In the genomic region with DNA sequence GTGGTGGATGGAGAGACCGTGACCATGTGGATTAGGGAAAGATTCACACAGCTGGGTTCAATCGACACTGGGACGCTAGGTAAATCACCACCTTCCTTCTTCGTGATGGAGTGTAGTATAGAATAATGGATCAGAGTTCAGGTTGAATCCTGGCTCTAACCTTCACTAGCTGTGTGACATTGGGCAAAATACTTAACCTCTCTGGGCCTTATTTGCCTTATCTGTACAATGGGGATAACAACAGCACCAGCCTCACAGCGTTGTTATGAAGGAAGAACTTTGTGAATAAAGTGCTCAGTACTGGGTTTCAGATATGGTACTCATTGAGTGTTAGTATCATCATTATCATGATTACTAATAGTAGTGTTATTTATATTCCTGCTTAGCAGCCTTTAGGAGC, we compare ENCODE assay signal across 8 cellular contexts.
"Had no signal": no experiment of that assay in that cellular context is flagged by ENCODE, and none has a peak within 500 bp of the region (broad histone marks: within the 10 kb centered on the region; RNA-seq: fewer than 3 reads in every experiment).

No MANE protein-coding gene starts in this region.

- H3K4me2 ChIP-seq: KMS-11 had no signal

- H3K27ac ChIP-seq: HL-60, KMS-11 had no signal

- FAIRE-seq: HTR-8/SVneo had no signal

- H3K9ac ChIP-seq: KMS-11 had no signal

- DNase-seq: IMR-90, Karpas-422, Kasumi-1, KBM-7, KG1 had no signal
